22 cellular contexts compared by ENCODE assay signal in genomic region chr13:111287201-111287600, GRCh38. TPM values are rescaled to one million over a fixed set of nuclear protein-coding genes. Genes with fewer than 3 reads are reported as not detected.
"Had no signal": no experiment of that assay in that cellular context is flagged by ENCODE, and none has a peak within 500 bp of the region (broad histone marks: within the 10 kb centered on the region; RNA-seq: fewer than 3 reads in every experiment).

No MANE protein-coding gene starts in this region.

- DNase-seq: dermis blood vessel endothelial cell; effector CD4-positive, alpha-beta T cell; endodermal cell; heart right ventricle; hypothalamus; kidney glomerular epithelial cell; naive thymus-derived CD4-positive, alpha-beta T cell; occipital lobe; psoas muscle; retina; spleen; stimulated activated naive CD4-positive, alpha-beta T cell treated with Interleukin-2 at 50 U/mL for 16 hours; testis had no signal

- ATAC-seq: heart right ventricle; naive thymus-derived CD4-positive, alpha-beta T cell; psoas muscle had no signal

- H3K4me2 ChIP-seq: neural progenitor cell had no signal

- H3K9ac ChIP-seq: neural progenitor cell, parathyroid adenoma had no signal

- H3K4me1 ChIP-seq: parathyroid adenoma had no signal

- H3K4me1 Mint-ChIP-seq: naive thymus-derived CD4-positive, alpha-beta T cell; neural progenitor cell had no signal

- H3K27ac ChIP-seq: cardiac muscle cell, heart right ventricle, neural progenitor cell, parathyroid adenoma, psoas muscle, spleen, testis, tibial nerve had no signal

- H3K4me3 Mint-ChIP-seq: endodermal cell; naive thymus-derived CD4-positive, alpha-beta T cell; neural progenitor cell had no signal

- H3K79me2 ChIP-seq: parathyroid adenoma had no signal

- H3K27ac Mint-ChIP-seq: endodermal cell; naive thymus-derived CD4-positive, alpha-beta T cell; neural progenitor cell had no signal

- H3K27me3 ChIP-seq: cardiac muscle cell, heart right ventricle, neural progenitor cell, spleen, testis, tibial nerve had no signal

- H3K27me3 Mint-ChIP-seq: naive thymus-derived CD4-positive, alpha-beta T cell had no signal

- H2AFZ ChIP-seq: neural progenitor cell, parathyroid adenoma had no signal

- H3K4me3 ChIP-seq: cardiac muscle cell, heart right ventricle, neural progenitor cell, psoas muscle, spleen, testis, tibial nerve had no signal

- H3K9me3 Mint-ChIP-seq: endodermal cell, neural progenitor cell had no signal

- H3K9me3 ChIP-seq: heart right ventricle, psoas muscle, spleen, testis, tibial nerve had no signal

RNA-seq across cellular contexts. Expression of gene TEX29, which starts 33.2 kb away (rescaled TPM):
- total RNA-seq: cardiac muscle cell, frontal cortex, glomerular endothelial cell, occipital lobe, skeletal muscle tissue, urinary bladder had no signal
- polyA plus RNA-seq: cardiac muscle cell; liver; naive thymus-derived CD4-positive, alpha-beta T cell had no signal
